9 cellular contexts compared by ENCODE assay signal in the genomic region with DNA sequence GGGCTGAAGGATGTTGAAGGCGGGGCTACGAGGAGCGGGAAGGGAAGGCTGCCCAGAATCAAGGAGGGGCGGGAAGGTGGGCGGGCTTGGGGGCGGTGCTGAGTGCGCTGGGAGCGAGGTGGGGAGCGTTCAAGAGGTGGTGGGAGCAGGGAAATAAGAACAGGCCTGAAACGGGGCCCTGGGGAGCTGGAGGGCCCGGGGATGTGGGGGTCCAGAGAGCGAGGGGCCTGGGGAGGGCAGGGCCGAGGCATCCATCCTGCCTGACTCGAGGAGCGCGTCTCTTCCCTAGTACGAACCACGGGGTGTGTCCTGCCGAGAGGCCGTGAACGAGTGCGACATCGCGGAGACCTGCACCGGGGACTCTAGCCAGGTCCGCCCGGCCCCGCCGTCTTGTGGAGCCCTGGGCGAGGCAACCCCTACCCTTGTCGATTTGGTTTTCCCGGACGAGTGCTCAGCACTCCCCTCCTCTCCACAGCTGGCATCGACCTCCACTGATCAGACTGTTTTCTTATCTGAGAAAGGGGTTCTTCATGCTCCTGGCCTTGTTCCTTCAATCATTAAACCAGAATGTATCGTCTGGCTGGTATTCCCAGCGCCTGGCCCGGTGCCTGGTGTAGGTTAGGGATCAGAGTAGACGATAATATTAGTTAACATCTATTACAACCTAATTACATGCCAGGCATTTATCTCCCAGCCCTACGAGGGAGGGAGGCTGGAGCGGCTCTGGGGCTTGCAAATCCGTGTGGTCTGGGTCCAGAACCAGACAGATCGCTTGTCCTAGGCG. TPM values are rescaled to one million over a fixed set of nuclear protein-coding genes. Genes with fewer than 3 reads are reported as not detected.
DNase-seq lines count a peak whose midpoint lies in the region; ATAC-seq and TF ChIP-seq lines count a peak whose summit lies in the region.
"Had no signal": no experiment of that assay in that cellular context is flagged by ENCODE, and none has a peak within 500 bp of the region (broad histone marks: within the 10 kb centered on the region; RNA-seq: fewer than 3 reads in every experiment).

No MANE protein-coding gene starts in this region.

- no peak for TF ChIP-seq RAD21 in liver (IDR thresholded peaks at IDR 0.05)

- in situ Hi-C loops in brain microvascular endothelial cell (cut with HindIII; ENCODE audit: low pct_ligation_motif_present, low sequenced_read_pairs) = loop anchor here (25.0 kb wide), 1 partner anchor 111 kb away; the partner anchor contains the start of gene EFTUD2

- H3K27me3 ChIP-seq in MM.1S (replicated peaks; ENCODE audit: insufficient read depth, low read length) (0 out of 2 replicates have a peak, but pooled peaks cover 6% of the 10 kb centered on the region), brain microvascular endothelial cell (replicated peaks) (no peaks in the 10 kb centered on the region), liver (ENCODE audit: control insufficient read depth in 4 of 4, insufficient read depth in 4 of 4, low read length in 3 of 4) (peaks cover 0 to 5% (median 2%) of the 10 kb centered on the region in 4 donors), thoracic aorta (replicated peaks; ENCODE audit: insufficient read depth) (no peaks in the 10 kb centered on the region), thyroid gland (no peaks in the 10 kb centered on the region)

- intact Hi-C loops in thyroid gland (cut with DNase I) = loop anchor here (2.0 to 5.0 kb wide), 3 partner anchors 89 to 356 kb away; partner anchors contain the start of gene PLCD3

- H3K27ac ChIP-seq in MM.1S (ENCODE audit: low read length) (no peak overlapping the region), brain microvascular endothelial cell (no peak overlapping the region), liver (ENCODE audit: low read depth in 1 of 2, low read length in 2 of 2) (no peak overlapping the region), thoracic aorta (peak overlapping the region; percentile 34 to 40), thyroid gland (peak overlapping the region in 1 of 3 donors; percentile 19)
- H3K27ac ChIP-seq: epithelial cell of prostate had no signal

- H4K20me1 ChIP-seq in MM.1S (ENCODE audit: insufficient read depth, low read length) = no peaks in the 10 kb centered on the region

- no peaks in the 10 kb centered on the region for H3K36me3 ChIP-seq in MM.1S (replicated peaks; ENCODE audit: insufficient read depth, low read length)
- H3K36me3 ChIP-seq in brain microvascular endothelial cell (replicated peaks) = no peaks in the 10 kb centered on the region
- H3K36me3 ChIP-seq in liver (ENCODE audit: control insufficient read depth in 4 of 4, insufficient read depth in 3 of 4, low read depth in 1 of 4, low read length in 3 of 4) = no peaks in the 10 kb centered on the region
- no peaks in the 10 kb centered on the region for H3K36me3 ChIP-seq in thoracic aorta
- no peaks in the 10 kb centered on the region for H3K36me3 ChIP-seq in thyroid gland

- TF ChIP-seq CTCF in MM.1S (IDR thresholded peaks at IDR 0.05; ENCODE audit: low read length) (no peak), brain microvascular endothelial cell (IDR thresholded peaks at IDR 0.05; ENCODE audit: low read depth, low read length, missing control alignments) (no peak), liver (IDR thresholded peaks at IDR 0.05; ENCODE audit: low read depth, low read length, missing input control) (no peak), thoracic aorta (IDR thresholded peaks at IDR 0.05) (no peak), thyroid gland (IDR thresholded peaks at IDR 0.05) (no peak)

- 11% methylated on average over 43 of the region's 43 CpGs for WGBS in liver
- WGBS in thyroid gland, 2 donors = 10 to 21% methylated on average over 28 to 43 of the region's 43 CpGs

- H3K4me3 ChIP-seq in MM.1S (ENCODE audit: low read length) (peak overlapping the region; percentile 64), brain microvascular endothelial cell (ENCODE audit: low read depth, low read length) (peak overlapping the region; percentile 61), liver (ENCODE audit: low read depth in 1 of 3, low read length in 3 of 3) (peak overlapping the region; percentile 30 to 44 (median 34)), thoracic aorta (peak overlapping the region; percentile 75), thyroid gland (replicated peaks in 1 of 3) (peak overlapping the region in 1 of 3 donors; percentile 42)

- H3K9me2 ChIP-seq in MM.1S (replicated peaks; ENCODE audit: insufficient read depth, low read length) = no peaks in the 10 kb centered on the region

- peaks cover 6% of the 10 kb centered on the region; the same call in 1 of the 2 replicates for H3K4me1 ChIP-seq in MM.1S (ENCODE audit: low read length)
- H3K4me1 ChIP-seq in liver (ENCODE audit: control insufficient read depth in 4 of 4, insufficient read depth in 4 of 4, low read length in 3 of 4) = peaks cover 6 to 28% (median 17%) of the 10 kb centered on the region in 4 donors
- peaks cover 3 to 24% of the 10 kb centered on the region in 2 donors for H3K4me1 ChIP-seq in thoracic aorta (ENCODE audit: control insufficient read depth in 1 of 2, low read depth in 2 of 2)
- peaks cover 13 to 22% of the 10 kb centered on the region in 2 donors for H3K4me1 ChIP-seq in thyroid gland

- peaks cover 5% of the 10 kb centered on the region for H3F3A ChIP-seq in MM.1S (ENCODE audit: insufficient read depth, low read length)

- ATAC-seq in thoracic aorta (ENCODE audit: insufficient number of reproducible peaks, low FRiP score, low read depth) = peak; percentile 10

- H3K9ac ChIP-seq in MM.1S (ENCODE audit: low read length) (peak overlapping the region; percentile 38; the same call in 1 of the 2 replicates), liver (ENCODE audit: low read depth in 1 of 2, low read length in 2 of 2) (no peak overlapping the region)

- H2AFZ ChIP-seq in MM.1S (ENCODE audit: low read length) = peak overlapping the region; percentile 60

- DNase-seq in stimulated activated CD8-positive, alpha-beta memory T cell treated with anti-CD3 and anti-CD28 coated beads, Interleukin-12 subunit alpha, Interleukin-12 subunit beta, amount 100 ng/mL, for 1 hour (ENCODE audit: low read depth) = peak; percentile 10
- DNase-seq in stimulated activated CD8-positive, alpha-beta memory T cell treated with anti-CD3 and anti-CD28 coated beads, Interleukin-4, amount 100 ng/mL, for 48 hours = no peak
- no peak for DNase-seq in MM.1S
- no peak for DNase-seq in brain microvascular endothelial cell
- DNase-seq in thoracic aorta (ENCODE audit: low spot score) = no peak
- DNase-seq in thyroid gland = no peak
- no peak for DNase-seq in pons (ENCODE audit: low spot score)

- peak overlapping the region; percentile 91 for H3K4me2 ChIP-seq in MM.1S (ENCODE audit: low read depth, low read length)

- H3K79me2 ChIP-seq in MM.1S (ENCODE audit: low read length) = no peaks in the 10 kb centered on the region

- no peak for TF ChIP-seq POLR2A in thyroid gland (IDR thresholded peaks at IDR 0.05)

- H3K9me3 ChIP-seq in MM.1S (replicated peaks; ENCODE audit: insufficient read depth, low read length) (no peaks in the 10 kb centered on the region), liver (ENCODE audit: control insufficient read depth in 4 of 4, low read length in 3 of 4) (no peaks in the 10 kb centered on the region), thoracic aorta (no peaks in the 10 kb centered on the region), thyroid gland (no peaks in the 10 kb centered on the region)

TF ChIP-seq in liver, 16 proteins besides CTCF, POLR2A, EP300 and RAD21:
- TF ChIP-seq NR2F2 (IDR thresholded peaks at IDR 0.05) (no peak), FOXA2 (IDR thresholded peaks at IDR 0.05) (no peak), YY1 (IDR thresholded peaks at IDR 0.05) (peak; percentile 1), JUND (IDR thresholded peaks at IDR 0.05) (no peak), RXRA (IDR thresholded peaks at IDR 0.05) (no peak), EGR1 (IDR thresholded peaks at IDR 0.05; ENCODE audit: low read depth in 2 of 2) (no peak), SP1 (IDR thresholded peaks at IDR 0.05) (peak; percentile 3), TAF1 (conservative IDR thresholded peaks at IDR 0.05) (no peak)
- TF ChIP-seq, protein P1, sequence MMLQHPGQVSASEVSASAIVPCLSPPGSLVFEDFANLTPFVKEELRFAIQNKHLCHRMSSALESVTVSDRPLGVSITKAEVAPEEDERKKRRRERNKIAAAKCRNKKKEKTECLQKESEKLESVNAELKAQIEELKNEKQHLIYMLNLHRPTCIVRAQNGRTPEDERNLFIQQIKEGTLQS (IDR thresholded peaks at IDR 0.05) = no peak
- TF ChIP-seq, protein P2, sequence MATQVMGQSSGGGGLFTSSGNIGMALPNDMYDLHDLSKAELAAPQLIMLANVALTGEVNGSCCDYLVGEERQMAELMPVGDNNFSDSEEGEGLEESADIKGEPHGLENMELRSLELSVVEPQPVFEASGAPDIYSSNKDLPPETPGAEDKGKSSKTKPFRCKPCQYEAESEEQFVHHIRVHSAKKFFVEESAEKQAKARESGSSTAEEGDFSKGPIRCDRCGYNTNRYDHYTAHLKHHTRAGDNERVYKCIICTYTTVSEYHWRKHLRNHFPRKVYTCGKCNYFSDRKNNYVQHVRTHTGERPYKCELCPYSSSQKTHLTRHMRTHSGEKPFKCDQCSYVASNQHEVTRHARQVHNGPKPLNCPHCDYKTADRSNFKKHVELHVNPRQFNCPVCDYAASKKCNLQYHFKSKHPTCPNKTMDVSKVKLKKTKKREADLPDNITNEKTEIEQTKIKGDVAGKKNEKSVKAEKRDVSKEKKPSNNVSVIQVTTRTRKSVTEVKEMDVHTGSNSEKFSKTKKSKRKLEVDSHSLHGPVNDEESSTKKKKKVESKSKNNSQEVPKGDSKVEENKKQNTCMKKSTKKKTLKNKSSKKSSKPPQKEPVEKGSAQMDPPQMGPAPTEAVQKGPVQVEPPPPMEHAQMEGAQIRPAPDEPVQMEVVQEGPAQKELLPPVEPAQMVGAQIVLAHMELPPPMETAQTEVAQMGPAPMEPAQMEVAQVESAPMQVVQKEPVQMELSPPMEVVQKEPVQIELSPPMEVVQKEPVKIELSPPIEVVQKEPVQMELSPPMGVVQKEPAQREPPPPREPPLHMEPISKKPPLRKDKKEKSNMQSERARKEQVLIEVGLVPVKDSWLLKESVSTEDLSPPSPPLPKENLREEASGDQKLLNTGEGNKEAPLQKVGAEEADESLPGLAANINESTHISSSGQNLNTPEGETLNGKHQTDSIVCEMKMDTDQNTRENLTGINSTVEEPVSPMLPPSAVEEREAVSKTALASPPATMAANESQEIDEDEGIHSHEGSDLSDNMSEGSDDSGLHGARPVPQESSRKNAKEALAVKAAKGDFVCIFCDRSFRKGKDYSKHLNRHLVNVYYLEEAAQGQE (IDR thresholded peaks at IDR 0.05) = no peak

RNA-seq across cellular contexts. Expression of gene ADAM11, which starts 17.2 kb away (rescaled TPM):
- total RNA-seq in liver (1 to 10 TPM in 1 of 2 donors, under 1 TPM in 1; 0.08 to 1.1 TPM), thoracic aorta (1 to 10 TPM in 1 of 2 donors, under 1 TPM in 1; 0.41 to 5.7 TPM), thyroid gland (under 1 TPM in 3 of 4 donors, not detected in 1; 0.22 to 0.29 (median 0.27) TPM)
- under 1 TPM in 1 of 2 donors, not detected in 1; 0.06 TPM for polyA plus RNA-seq in liver

RNA-seq across cellular contexts. Expression of gene GJC1, which starts 54.1 kb away (rescaled TPM):
- 1 to 10 TPM; 1.2 to 1.4 TPM for total RNA-seq in liver
- polyA plus RNA-seq in liver = under 1 TPM; 0.17 to 0.37 TPM
- total RNA-seq in thoracic aorta = 10 to 100 TPM; 15.4 to 29.0 TPM
- total RNA-seq in thyroid gland = 1 to 10 TPM; 1.4 to 6.1 (median 3.8) TPM

Comparison
In these comparisons a context has a peak if more than half of its experiments do, and no peak if none do; other contexts are left out.
1. H3K27ac ChIP-seq: peak in thoracic aorta (2 of 2); none in MM.1S (single experiment), brain microvascular endothelial cell (single experiment) and liver (0 of 2).